In the genomic region with DNA sequence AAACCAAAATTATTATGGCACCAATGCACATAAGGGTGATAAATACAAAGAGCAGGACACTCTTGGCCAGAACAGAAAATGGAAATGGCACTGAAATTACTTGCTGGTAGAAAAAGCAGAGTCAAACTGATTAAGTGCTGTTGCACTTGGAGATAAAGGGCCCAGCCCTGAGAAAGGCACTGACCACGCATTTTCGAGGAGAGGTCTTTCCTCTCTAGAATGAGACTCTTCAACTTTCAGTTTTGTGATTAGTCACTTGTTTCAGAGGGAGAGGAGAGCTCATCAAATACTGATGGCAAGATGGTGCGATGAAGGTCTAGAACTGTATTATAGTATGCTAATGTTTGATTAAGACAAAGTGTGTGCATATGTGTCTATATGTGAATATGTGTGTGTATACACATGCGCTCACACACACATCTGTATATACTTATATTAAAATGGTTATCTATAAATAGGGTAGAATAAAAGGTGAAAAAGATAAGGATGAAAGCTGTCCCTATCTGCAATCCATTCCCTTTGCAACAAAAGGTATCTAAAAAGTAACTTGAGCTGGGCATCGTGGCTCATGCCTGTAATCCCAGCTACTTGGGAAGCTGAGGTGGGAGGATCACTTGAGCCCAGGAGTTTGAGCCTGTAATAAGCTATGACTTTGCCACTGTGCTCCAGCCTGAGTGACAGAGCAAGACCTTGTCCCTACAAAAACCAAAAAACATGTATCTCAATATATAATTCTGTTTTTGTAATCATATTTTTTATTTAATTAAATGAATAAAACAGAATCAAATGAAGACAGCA, we compare ENCODE assay signal across 11 cellular contexts. TPM values are rescaled to one million over a fixed set of nuclear protein-coding genes. Genes with fewer than 3 reads are reported as not detected.
DNase-seq lines count a peak whose midpoint lies in the region; ATAC-seq and TF ChIP-seq lines count a peak whose summit lies in the region.
"Had no signal": no experiment of that assay in that cellular context is flagged by ENCODE, and none has a peak within 500 bp of the region (broad histone marks: within the 10 kb centered on the region; RNA-seq: fewer than 3 reads in every experiment).

No MANE protein-coding gene starts in this region.

- H3K36me3 ChIP-seq in HEK293 (ENCODE audit: control insufficient read depth in 2 of 2, insufficient read depth in 1 of 2, low read length in 2 of 2) (no peaks in the 10 kb centered on the region), left lung (no peaks in the 10 kb centered on the region), trophoblast cell (ENCODE audit: control insufficient read depth in 1 of 2, insufficient read depth in 2 of 2, low read length in 2 of 2) (no peaks in the 10 kb centered on the region)
- H3K36me3 ChIP-seq: suprapubic skin had no signal

- H3K9me3 ChIP-seq in HEK293 (ENCODE audit: control insufficient read depth, insufficient read depth, low read depth, low read length) (no peaks in the 10 kb centered on the region), left lung (peaks cover 0 to 4% of the 10 kb centered on the region in 2 donors), trophoblast cell (ENCODE audit: insufficient read depth, low read depth, low read length) (no peaks in the 10 kb centered on the region)
- H3K9me3 ChIP-seq: body of pancreas, suprapubic skin had no signal

- no peak overlapping the region for H2BK120ac ChIP-seq in trophoblast cell (ENCODE audit: insufficient read depth, low read length, poor library complexity)

- H3K4me3 ChIP-seq in HEK293 (ENCODE audit: low read depth, low read length) (no peak overlapping the region), left lung (no peak overlapping the region), trophoblast cell (ENCODE audit: low read depth, low read length) (no peak overlapping the region)
- H3K4me3 ChIP-seq: body of pancreas, suprapubic skin had no signal

- CTCF ChIA-PET in HEK293 (lab: Yijun Ruan, JAX), result no interaction called here
- CTCF ChIA-PET in RWPE1 (lab: Yijun Ruan, JAX), result no interaction called here

- no peak overlapping the region for H4K91ac ChIP-seq in trophoblast cell (ENCODE audit: low read depth, low read length)

- POLR2A ChIA-PET in HEK293 (lab: Yijun Ruan, JAX), result interaction anchor here (1.6 kb wide), 1 partner anchor 12 kb away, joined by 3 read pairs; a partner anchor contains a TSS
- POLR2A ChIA-PET in RWPE1 (lab: Yijun Ruan, JAX; ENCODE audit: low non-redundant PET), result no interaction called here

- H3K14ac ChIP-seq in trophoblast cell (ENCODE audit: low read length), result no peak overlapping the region

- intact Hi-C loops in cardiac septum (cut with DNase I) (no loop called here), left lung (cut with DNase I) (no loop called here)

- H2AFZ ChIP-seq in trophoblast cell (ENCODE audit: insufficient read depth, low read length, poor library complexity), result no peak overlapping the region

- H4K8ac ChIP-seq in trophoblast cell (ENCODE audit: low read depth, low read length), result no peak overlapping the region

- H3K4ac ChIP-seq in trophoblast cell (ENCODE audit: low read depth, low read length), result no peak overlapping the region

- H3K4me2 ChIP-seq in trophoblast cell (ENCODE audit: low read length), result no peak overlapping the region

- no peak overlapping the region for H4K12ac ChIP-seq in trophoblast cell (ENCODE audit: low read depth, low read length)

- H2AK5ac ChIP-seq in trophoblast cell (ENCODE audit: low read length), result no peak overlapping the region

- no peaks in the 10 kb centered on the region for H3K79me2 ChIP-seq in trophoblast cell (ENCODE audit: control insufficient read depth, insufficient read depth, low read length, poor library complexity)

- H3K27ac ChIP-seq in HEK293 (ENCODE audit: extremely low read depth, low read depth, low read length) (no peak overlapping the region), RWPE1 (no peak overlapping the region), left lung (no peak overlapping the region), trophoblast cell (ENCODE audit: low read depth, low read length) (no peak overlapping the region)
- H3K27ac ChIP-seq: body of pancreas, suprapubic skin had no signal

- peaks cover 0 to 7% of the 10 kb centered on the region in 2 donors for H3K27me3 ChIP-seq in left lung
- no peaks in the 10 kb centered on the region for H3K27me3 ChIP-seq in trophoblast cell (ENCODE audit: insufficient read depth, low read length)

- DNase-seq in GM10266 (ENCODE audit: extremely low spot score), result peak; percentile 35
- no peak for DNase-seq in cardiac septum (ENCODE audit: low spot score)
- DNase-seq in RWPE1 (ENCODE audit: low spot score), result no peak
- DNase-seq in left lung, result no peak
- DNase-seq in trophoblast cell, result no peak
- DNase-seq: body of pancreas; stimulated activated CD4-positive, alpha-beta T cell treated with anti-CD3 and anti-CD28 coated beads, Interleukin-1b, Interleukin-23, amount 100 ng/mL, for 48 hours had no signal

- no peak overlapping the region for H3K9ac ChIP-seq in trophoblast cell (ENCODE audit: low read length)

- H3K23ac ChIP-seq in trophoblast cell (ENCODE audit: low read length), result no peak overlapping the region

- ATAC-seq in GM19035 (IDR thresholded peaks at IDR 0.05; ENCODE audit: unreplicated experiment), result peak; percentile 93
- peak; percentile 90 for ATAC-seq in HG03354 (IDR thresholded peaks at IDR 0.05; ENCODE audit: poor library complexity, severe bottlenecking, unreplicated experiment)
- ATAC-seq in left lung, result no peak
- ATAC-seq: body of pancreas had no signal

- peaks cover 9% of the 10 kb centered on the region; the same call in 1 of the 2 replicates for H3K4me1 ChIP-seq in HEK293 (ENCODE audit: control insufficient read depth, insufficient read depth, low read length)
- no peaks in the 10 kb centered on the region for H3K4me1 ChIP-seq in left lung
- H3K4me1 ChIP-seq in trophoblast cell (ENCODE audit: control insufficient read depth in 1 of 2, insufficient read depth in 2 of 2, low read length in 2 of 2), result peaks cover 0 to 2% of the 10 kb centered on the region in 2 experiments
- H3K4me1 ChIP-seq: body of pancreas had no signal

- TF ChIP-seq CTCF in GM10266 (IDR thresholded peaks at IDR 0.05; ENCODE audit: control insufficient read depth, insufficient read depth, low read depth, missing control alignments) (no peak), HEK293 (tag by site-specific recombination; IDR thresholded peaks at IDR 0.05) (no peak), RWPE1 (conservative IDR thresholded peaks at IDR 0.05; ENCODE audit: low read depth) (no peak), left lung (IDR thresholded peaks at IDR 0.05) (no peak)

- H3K79me1 ChIP-seq in trophoblast cell (ENCODE audit: low read length), result no peaks in the 10 kb centered on the region

- no peak overlapping the region for H2BK5ac ChIP-seq in trophoblast cell (ENCODE audit: low read depth, low read length, poor library complexity)

- H2BK12ac ChIP-seq in trophoblast cell (ENCODE audit: low read length), result no peak overlapping the region

- no CpG with 5 or more reads among the region's 5 CpGs for WGBS in trophoblast cell (ENCODE audit: extremely low coverage, insufficient coverage, insufficient read length)

- H3K18ac ChIP-seq in trophoblast cell (ENCODE audit: low read length), result no peak overlapping the region

TF ChIP-seq in HEK293, 187 proteins besides CTCF, POLR2A, EP300 and RAD21:
- no peak for TF ChIP-seq ZNF529 (tag by site-specific recombination; IDR thresholded peaks at IDR 0.05; ENCODE audit: insufficient replicate concordance)
- no peak for TF ChIP-seq HOXA7 (CRISPR knock-in tag; IDR thresholded peaks at IDR 0.05; ENCODE audit: borderline replicate concordance)
- TF ChIP-seq, protein P1, sequence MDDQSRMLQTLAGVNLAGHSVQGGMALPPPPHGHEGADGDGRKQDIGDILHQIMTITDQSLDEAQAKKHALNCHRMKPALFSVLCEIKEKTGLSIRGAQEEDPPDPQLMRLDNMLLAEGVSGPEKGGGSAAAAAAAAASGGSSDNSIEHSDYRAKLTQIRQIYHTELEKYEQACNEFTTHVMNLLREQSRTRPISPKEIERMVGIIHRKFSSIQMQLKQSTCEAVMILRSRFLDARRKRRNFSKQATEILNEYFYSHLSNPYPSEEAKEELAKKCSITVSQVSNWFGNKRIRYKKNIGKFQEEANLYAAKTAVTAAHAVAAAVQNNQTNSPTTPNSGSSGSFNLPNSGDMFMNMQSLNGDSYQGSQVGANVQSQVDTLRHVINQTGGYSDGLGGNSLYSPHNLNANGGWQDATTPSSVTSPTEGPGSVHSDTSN (CRISPR knock-in tag; IDR thresholded peaks at IDR 0.05), result no peak
- TF ChIP-seq OSR2 (tag by site-specific recombination; IDR thresholded peaks at IDR 0.05), result peak; percentile 92

RNA-seq across cellular contexts. Expression of gene ZDBF2, which starts 48.8 kb away (rescaled TPM):
- total RNA-seq in cardiac septum, result 15.4 TPM
- 1 to 10 TPM; 6.1 to 6.9 TPM for total RNA-seq in left lung
- polyA plus RNA-seq in trophoblast cell (2013), result 3.1 and 3.3 TPM in 2 replicates
